In genomic region chr17:34578656-34579016, GRCh38 we compare ENCODE assay signal across 9 cellular contexts. TPM values are rescaled to one million over a fixed set of nuclear protein-coding genes. Genes with fewer than 3 reads are reported as not detected.
DNase-seq lines count a peak whose midpoint lies in the region; ATAC-seq and TF ChIP-seq lines count a peak whose summit lies in the region.
"Had no signal": no experiment of that assay in that cellular context is flagged by ENCODE, and none has a peak within 500 bp of the region (broad histone marks: within the 10 kb centered on the region; RNA-seq: fewer than 3 reads in every experiment).

No MANE protein-coding gene starts in this region.

- peak overlapping the region; percentile 69 for H3K4me3 Mint-ChIP-seq in stimulated activated effector memory CD8-positive, alpha-beta T cell treated with anti-CD3 and anti-CD28 coated beads, Interleukin-12 subunit alpha, Interleukin-12 subunit beta, amount 100 ng/mL, for 72 hours

- no peaks in the 10 kb centered on the region for H3K79me2 ChIP-seq in mesendoderm (ENCODE audit: control insufficient read depth, insufficient read depth, low read length)

- H3K79me1 ChIP-seq in mesendoderm (ENCODE audit: low read length) = no peaks in the 10 kb centered on the region

- H4K5ac ChIP-seq in mesendoderm (ENCODE audit: low read length) = no peak overlapping the region

- H3K36me3 ChIP-seq in Peyer's patch (no peaks in the 10 kb centered on the region), mesendoderm (ENCODE audit: control insufficient read depth, insufficient read depth, low read length) (no peaks in the 10 kb centered on the region)

- no peak overlapping the region for H3K56ac ChIP-seq in mesendoderm (ENCODE audit: low read length)

- WGBS in mesendoderm (ENCODE audit: extremely low coverage, insufficient coverage, low lambda C conversion rate) = no CpG with 5 or more reads among the region's 11 CpGs

- no peak overlapping the region for H3K23ac ChIP-seq in mesendoderm (ENCODE audit: low read length)

- TF ChIP-seq CTCF in Peyer's patch (IDR thresholded peaks at IDR 0.05) = no peak

- DNase-seq in NCI-H524 (lab: John Stamatoyannopoulos, UW) (peak; percentile 41 to 64), NCI-H524 treated with DMSO at 0.1 percent for 48 hours (lab: John Stamatoyannopoulos, UW) (no peak), Peyer's patch (peak in 1 of 3 donors; percentile 3), iPS-NIHi7 (ENCODE audit: extremely low spot score) (peak; percentile 42), mesendoderm (no peak), SKM-1 (lab: John Stamatoyannopoulos, UW; ENCODE audit: unreplicated experiment) (no peak), NCI-H2196 (lab: John Stamatoyannopoulos, UW; ENCODE audit: unreplicated experiment) (no peak)
- no peak for DNase-seq in stimulated activated effector memory CD8-positive, alpha-beta T cell treated with anti-CD3 and anti-CD28 coated beads, Interleukin-12 subunit alpha, Interleukin-12 subunit beta, amount 100 ng/mL, for 72 hours (ENCODE audit: low spot score in 2 of 2)
- DNase-seq: KG1 had no signal

- peaks cover 13% of the 10 kb centered on the region for H3K4me1 Mint-ChIP-seq in stimulated activated effector memory CD8-positive, alpha-beta T cell treated with anti-CD3 and anti-CD28 coated beads, Interleukin-12 subunit alpha, Interleukin-12 subunit beta, amount 100 ng/mL, for 72 hours

- no peak overlapping the region for H3K27ac Mint-ChIP-seq in stimulated activated effector memory CD8-positive, alpha-beta T cell treated with anti-CD3 and anti-CD28 coated beads, Interleukin-12 subunit alpha, Interleukin-12 subunit beta, amount 100 ng/mL, for 72 hours

- no peak for ATAC-seq in stimulated activated effector memory CD8-positive, alpha-beta T cell treated with anti-CD3 and anti-CD28 coated beads, Interleukin-12 subunit alpha, Interleukin-12 subunit beta, amount 100 ng/mL, for 72 hours

- H3K4me1 ChIP-seq in Peyer's patch (peaks cover 0 to 28% (median 15%) of the 10 kb centered on the region in 4 donors), mesendoderm (ENCODE audit: control insufficient read depth, low read depth, low read length) (peaks cover 9% of the 10 kb centered on the region)

- no peak overlapping the region for H3K4ac ChIP-seq in mesendoderm (ENCODE audit: low read depth, low read length)

- H3K36me3 Mint-ChIP-seq in stimulated activated effector memory CD8-positive, alpha-beta T cell treated with anti-CD3 and anti-CD28 coated beads, Interleukin-12 subunit alpha, Interleukin-12 subunit beta, amount 100 ng/mL, for 72 hours = no peaks in the 10 kb centered on the region

- no peak overlapping the region for H2BK120ac ChIP-seq in mesendoderm (ENCODE audit: low read depth, low read length)

- H3K9me3 Mint-ChIP-seq in stimulated activated effector memory CD8-positive, alpha-beta T cell treated with anti-CD3 and anti-CD28 coated beads, Interleukin-12 subunit alpha, Interleukin-12 subunit beta, amount 100 ng/mL, for 72 hours = no peaks in the 10 kb centered on the region

- H2BK15ac ChIP-seq in mesendoderm (replicated peaks; ENCODE audit: low read depth) = no peak overlapping the region

- no peak overlapping the region for H3K18ac ChIP-seq in mesendoderm (ENCODE audit: low read length)

- H3K9me3 ChIP-seq in Peyer's patch = peaks cover 0 to 6% (median 0%) of the 10 kb centered on the region in 4 donors

- no peak overlapping the region for H2AK5ac ChIP-seq in mesendoderm (ENCODE audit: low read length)

- H3K4me3 ChIP-seq in Peyer's patch (peak overlapping the region in 3 of 4 donors; percentile 41 to 54 (median 45)), mesendoderm (ENCODE audit: low read length) (no peak overlapping the region)

- no peak overlapping the region for H3K27ac ChIP-seq in Peyer's patch
- H3K27ac ChIP-seq in mesendoderm (ENCODE audit: low read depth, low read length) = no peak overlapping the region

- H2BK5ac ChIP-seq in mesendoderm (ENCODE audit: low read length) = no peak overlapping the region

- no peak overlapping the region for H3K4me2 ChIP-seq in mesendoderm (ENCODE audit: low read length)

- no peak overlapping the region for H3K9ac ChIP-seq in mesendoderm (ENCODE audit: low read length)

- no peak overlapping the region for H4K8ac ChIP-seq in mesendoderm (ENCODE audit: low read depth, low read length)

- H3K27me3 ChIP-seq in Peyer's patch = peaks cover 0 to 27% of the 10 kb centered on the region in 2 donors
- peaks cover 60% of the 10 kb centered on the region for H3K27me3 ChIP-seq in mesendoderm (ENCODE audit: insufficient read depth, low read length, poor library complexity)

- no peak for TF ChIP-seq POLR2A in Peyer's patch (IDR thresholded peaks at IDR 0.05)

RNA-seq across cellular contexts. Expression of gene TMEM132E, which starts 0.7 kb away (rescaled TPM):
- 1 to 10 TPM in 1 of 4 donors, under 1 TPM in 1, not detected in 2; 0.13 to 1.7 TPM for total RNA-seq in Peyer's patch
- polyA plus RNA-seq in mesendoderm (2013, experiment 1 of 2) = 0.08 TPM
- polyA plus RNA-seq in mesendoderm (2013, experiment 2 of 2) = 0.10 TPM

Comparison
In these comparisons a context has a peak if more than half of its experiments do, and no peak if none do; other contexts are left out.
1. DNase-seq: peak in NCI-H524 (2 of 2) and iPS-NIHi7 (single experiment); none in NCI-H524 treated with DMSO at 0.1 percent for 48 hours (single experiment), stimulated activated effector memory CD8-positive, alpha-beta T cell treated with anti-CD3 and anti-CD28 coated beads, Interleukin-12 subunit alpha, Interleukin-12 subunit beta, amount 100 ng/mL, for 72 hours (0 of 2), mesendoderm (single experiment), SKM-1 (single experiment) and NCI-H2196 (single experiment).